Comparison of ENCODE assay signal across 1 cellular context in the genomic region with DNA sequence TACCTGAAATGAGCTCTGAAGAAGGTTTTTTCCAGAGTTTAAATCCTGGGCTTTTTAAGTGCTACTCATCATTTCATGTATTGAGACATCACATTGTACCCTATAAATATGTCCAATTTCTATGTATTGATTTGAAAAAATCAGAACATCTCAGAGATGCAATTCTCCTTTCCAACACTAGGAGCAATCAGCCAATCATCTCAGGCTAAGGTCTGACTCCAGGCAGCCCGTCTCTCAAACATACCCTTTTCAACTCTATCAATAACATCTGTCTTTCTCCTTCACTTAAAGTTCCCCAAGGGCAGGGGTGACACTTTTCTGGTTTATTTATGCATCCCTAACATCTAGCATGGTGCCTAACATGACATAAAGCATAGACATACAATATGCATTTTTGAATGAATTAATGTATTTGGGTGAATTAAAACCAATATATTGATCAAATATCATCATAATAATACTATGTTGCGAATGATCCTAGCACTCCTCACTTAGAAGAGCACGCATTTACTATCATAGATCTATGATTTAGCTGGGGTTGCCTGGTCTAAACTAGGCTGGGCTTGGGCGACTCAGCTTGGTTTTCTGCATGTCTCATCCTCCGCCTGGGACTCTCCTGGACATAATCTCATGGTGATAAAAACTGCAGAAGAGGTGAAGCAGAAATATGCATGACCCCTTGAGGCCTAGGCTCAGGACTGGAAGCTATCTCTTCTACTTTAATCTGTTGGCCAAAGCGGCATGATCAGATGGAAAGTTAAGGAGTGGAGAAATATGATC.
TF ChIP-seq lines count a peak whose summit lies in the region.

No MANE protein-coding gene starts in this region.

TF ChIP-seq in HCT116, 20 proteins besides CTCF, POLR2A, EP300 and RAD21 (continued from another document):
- TF ChIP-seq, protein P1, sequence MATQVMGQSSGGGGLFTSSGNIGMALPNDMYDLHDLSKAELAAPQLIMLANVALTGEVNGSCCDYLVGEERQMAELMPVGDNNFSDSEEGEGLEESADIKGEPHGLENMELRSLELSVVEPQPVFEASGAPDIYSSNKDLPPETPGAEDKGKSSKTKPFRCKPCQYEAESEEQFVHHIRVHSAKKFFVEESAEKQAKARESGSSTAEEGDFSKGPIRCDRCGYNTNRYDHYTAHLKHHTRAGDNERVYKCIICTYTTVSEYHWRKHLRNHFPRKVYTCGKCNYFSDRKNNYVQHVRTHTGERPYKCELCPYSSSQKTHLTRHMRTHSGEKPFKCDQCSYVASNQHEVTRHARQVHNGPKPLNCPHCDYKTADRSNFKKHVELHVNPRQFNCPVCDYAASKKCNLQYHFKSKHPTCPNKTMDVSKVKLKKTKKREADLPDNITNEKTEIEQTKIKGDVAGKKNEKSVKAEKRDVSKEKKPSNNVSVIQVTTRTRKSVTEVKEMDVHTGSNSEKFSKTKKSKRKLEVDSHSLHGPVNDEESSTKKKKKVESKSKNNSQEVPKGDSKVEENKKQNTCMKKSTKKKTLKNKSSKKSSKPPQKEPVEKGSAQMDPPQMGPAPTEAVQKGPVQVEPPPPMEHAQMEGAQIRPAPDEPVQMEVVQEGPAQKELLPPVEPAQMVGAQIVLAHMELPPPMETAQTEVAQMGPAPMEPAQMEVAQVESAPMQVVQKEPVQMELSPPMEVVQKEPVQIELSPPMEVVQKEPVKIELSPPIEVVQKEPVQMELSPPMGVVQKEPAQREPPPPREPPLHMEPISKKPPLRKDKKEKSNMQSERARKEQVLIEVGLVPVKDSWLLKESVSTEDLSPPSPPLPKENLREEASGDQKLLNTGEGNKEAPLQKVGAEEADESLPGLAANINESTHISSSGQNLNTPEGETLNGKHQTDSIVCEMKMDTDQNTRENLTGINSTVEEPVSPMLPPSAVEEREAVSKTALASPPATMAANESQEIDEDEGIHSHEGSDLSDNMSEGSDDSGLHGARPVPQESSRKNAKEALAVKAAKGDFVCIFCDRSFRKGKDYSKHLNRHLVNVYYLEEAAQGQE (IDR thresholded peaks at IDR 0.05; ENCODE audit: low read depth): no peak
- no peak for TF ChIP-seq EZH2 (IDR thresholded peaks at IDR 0.05)
- no peak for TF ChIP-seq SP1 (IDR thresholded peaks at IDR 0.05; ENCODE audit: low read depth)
- TF ChIP-seq CEBPB (IDR thresholded peaks at IDR 0.05; ENCODE audit: low read depth): no peak
- no peak for TF ChIP-seq ELF1 (IDR thresholded peaks at IDR 0.05; ENCODE audit: borderline replicate concordance, low read depth)
- TF ChIP-seq, protein P2, sequence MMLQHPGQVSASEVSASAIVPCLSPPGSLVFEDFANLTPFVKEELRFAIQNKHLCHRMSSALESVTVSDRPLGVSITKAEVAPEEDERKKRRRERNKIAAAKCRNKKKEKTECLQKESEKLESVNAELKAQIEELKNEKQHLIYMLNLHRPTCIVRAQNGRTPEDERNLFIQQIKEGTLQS (IDR thresholded peaks at IDR 0.05): no peak
- no peak for TF ChIP-seq JUND (IDR thresholded peaks at IDR 0.05)
- TF ChIP-seq CBX3 (IDR thresholded peaks at IDR 0.05; ENCODE audit: low read depth): no peak
